ENCODE assay signal across 10 cellular contexts in the genomic region with DNA sequence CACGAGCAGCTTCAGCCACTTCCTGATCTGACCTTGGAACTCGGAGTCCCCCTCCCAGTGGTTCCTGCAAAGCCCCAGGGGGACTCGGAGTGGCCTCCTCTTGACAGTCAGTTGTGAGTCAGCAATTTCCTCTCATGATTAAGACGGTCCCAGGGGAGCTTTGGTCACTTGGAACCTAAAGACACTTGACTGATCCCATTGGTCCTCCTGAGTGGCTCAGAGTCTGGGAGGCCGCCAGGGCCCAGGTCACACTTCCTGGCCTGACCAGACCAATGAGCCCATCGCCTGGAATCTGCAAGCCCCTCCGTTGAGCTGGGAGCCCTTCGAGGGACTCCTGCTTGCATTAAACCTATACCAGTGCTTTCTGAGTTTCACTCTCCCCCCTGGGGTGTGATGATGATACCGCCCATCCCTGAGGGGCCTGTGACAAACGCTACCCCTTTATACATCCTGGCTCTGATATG. TPM values are rescaled to one million over a fixed set of nuclear protein-coding genes. Genes with fewer than 3 reads are reported as not detected.
A peak's percentile ranks its signal among the peaks of the same experiment; 100 is the strongest.
DNase-seq lines count a peak whose midpoint lies in the region; ATAC-seq and TF ChIP-seq lines count a peak whose summit lies in the region.
"Had no signal": no experiment of that assay in that cellular context is flagged by ENCODE, and none has a peak within 500 bp of the region (broad histone marks: within the 10 kb centered on the region; RNA-seq: fewer than 3 reads in every experiment).

No MANE protein-coding gene starts in this region.

- H3K4me3 ChIP-seq in left ventricle myocardium inferior, result no peak overlapping the region

- H3K36me3 Mint-ChIP-seq in activated CD4-positive, alpha-beta memory T cell treated with anti-CD3 and anti-CD28 coated beads for 36 hours, result no peaks in the 10 kb centered on the region

- peaks cover 32% of the 10 kb centered on the region for H3K27me3 Mint-ChIP-seq in activated CD4-positive, alpha-beta memory T cell treated with anti-CD3 and anti-CD28 coated beads for 36 hours

- intact Hi-C loops in left ventricle myocardium inferior (cut with micrococcal nuclease), result no loop called here
- intact Hi-C loops in activated CD4-positive, alpha-beta memory T cell treated with anti-CD3 and anti-CD28 coated beads for 36 hours (cut with micrococcal nuclease), result no loop called here

- DNase-seq in GM10266 (ENCODE audit: extremely low spot score) (peak; percentile 74), M059J (ENCODE audit: low read depth) (peak; percentile 86), left ventricle myocardium inferior (peak; percentile 62), NCI-H1105 (lab: John Stamatoyannopoulos, UW) (no peak), hippocampal formation (lab: John Stamatoyannopoulos, UW) (no peak)
- DNase-seq in activated CD4-positive, alpha-beta T cell treated with anti-CD3 and anti-CD28 coated beads for 48 hours, result no peak
- no peak for DNase-seq in activated CD4-positive, alpha-beta memory T cell treated with anti-CD3 and anti-CD28 coated beads for 36 hours
- DNase-seq: NCI-H345 had no signal

- peaks cover 53% of the 10 kb centered on the region for H3K27me3 ChIP-seq in left ventricle myocardium inferior (ENCODE audit: low read depth)

- H3K9me3 ChIP-seq in left ventricle myocardium inferior (replicated peaks), result no peaks in the 10 kb centered on the region

- H3K36me3 ChIP-seq in left ventricle myocardium inferior, result no peaks in the 10 kb centered on the region

- no peaks in the 10 kb centered on the region for H3K4me1 Mint-ChIP-seq in activated CD4-positive, alpha-beta memory T cell treated with anti-CD3 and anti-CD28 coated beads for 36 hours (ENCODE audit: low read depth)

- CTCF ChIA-PET in activated CD4-positive, alpha-beta memory T cell treated with anti-CD3 and anti-CD28 coated beads for 36 hours (lab: Charles Lee), result interaction anchor here (7.8 kb wide), 1 partner anchor 17 kb away, joined by 49 read pairs; no protein-coding TSS in a partner anchor

- H3K4me1 ChIP-seq in left ventricle myocardium inferior, result peaks cover 54% of the 10 kb centered on the region

- H3K27ac Mint-ChIP-seq in activated CD4-positive, alpha-beta memory T cell treated with anti-CD3 and anti-CD28 coated beads for 36 hours, result no peak overlapping the region

- H3K4me3 Mint-ChIP-seq in activated CD4-positive, alpha-beta memory T cell treated with anti-CD3 and anti-CD28 coated beads for 36 hours, result no peak overlapping the region

- peak overlapping the region; percentile 36 for H3K27ac ChIP-seq in left ventricle myocardium inferior (replicated peaks)
- H3K27ac ChIP-seq: epithelial cell of prostate had no signal

- no peak for TF ChIP-seq CTCF in GM10266 (IDR thresholded peaks at IDR 0.05; ENCODE audit: control insufficient read depth, insufficient read depth, low read depth, missing control alignments)
- no peak for TF ChIP-seq CTCF in left ventricle myocardium inferior (IDR thresholded peaks at IDR 0.05; ENCODE audit: borderline replicate concordance)

- ATAC-seq in GM21576 (IDR thresholded peaks at IDR 0.05; ENCODE audit: unreplicated experiment), result peak; percentile 47

- POLR2A ChIA-PET in activated CD4-positive, alpha-beta memory T cell treated with anti-CD3 and anti-CD28 coated beads for 36 hours (lab: Charles Lee), result no interaction called here

- H3K9me3 Mint-ChIP-seq in activated CD4-positive, alpha-beta memory T cell treated with anti-CD3 and anti-CD28 coated beads for 36 hours, result no peaks in the 10 kb centered on the region

RNA-seq across cellular contexts. Expression of a gene that starts 29.1 kb away (rescaled TPM):
- total RNA-seq in M059J (2014; rRNA removed; shearing (Covaris generic)), result 16.6 and 27.8 TPM in 2 replicates
- total RNA-seq in left ventricle myocardium inferior, result 31.0 TPM
- total RNA-seq in activated CD4-positive, alpha-beta memory T cell treated with anti-CD3 and anti-CD28 coated beads for 36 hours, result 10 to 100 TPM; 25.2 to 25.3 TPM

RNA-seq across cellular contexts. Expression of a gene that starts 45.9 kb away (rescaled TPM):
- not detected in 2 replicates for total RNA-seq in M059J (2014; rRNA removed; shearing (Covaris generic))
- not detected for total RNA-seq in left ventricle myocardium inferior
- total RNA-seq in activated CD4-positive, alpha-beta memory T cell treated with anti-CD3 and anti-CD28 coated beads for 36 hours, result not detected

RNA-seq across cellular contexts. Expression of a gene that starts 46.1 kb away (rescaled TPM):
- total RNA-seq in M059J (2014; rRNA removed; shearing (Covaris generic)), result not detected in 2 replicates
- total RNA-seq in left ventricle myocardium inferior, result 0.44 TPM
- total RNA-seq in activated CD4-positive, alpha-beta memory T cell treated with anti-CD3 and anti-CD28 coated beads for 36 hours, result under 1 TPM in 1 of 2 experiments, not detected in 1; 0.31 TPM

Comparison
In these comparisons a context has a peak if more than half of its experiments do, and no peak if none do; other contexts are left out.
1. DNase-seq: peak in GM10266 (single experiment), M059J (single experiment) and left ventricle myocardium inferior (single experiment); none in NCI-H1105 (single experiment), activated CD4-positive, alpha-beta T cell treated with anti-CD3 and anti-CD28 coated beads for 48 hours (single experiment), activated CD4-positive, alpha-beta memory T cell treated with anti-CD3 and anti-CD28 coated beads for 36 hours (single experiment) and hippocampal formation (0 of 2).